Comparison of ENCODE assay signal across 8 cellular contexts in the genomic region with DNA sequence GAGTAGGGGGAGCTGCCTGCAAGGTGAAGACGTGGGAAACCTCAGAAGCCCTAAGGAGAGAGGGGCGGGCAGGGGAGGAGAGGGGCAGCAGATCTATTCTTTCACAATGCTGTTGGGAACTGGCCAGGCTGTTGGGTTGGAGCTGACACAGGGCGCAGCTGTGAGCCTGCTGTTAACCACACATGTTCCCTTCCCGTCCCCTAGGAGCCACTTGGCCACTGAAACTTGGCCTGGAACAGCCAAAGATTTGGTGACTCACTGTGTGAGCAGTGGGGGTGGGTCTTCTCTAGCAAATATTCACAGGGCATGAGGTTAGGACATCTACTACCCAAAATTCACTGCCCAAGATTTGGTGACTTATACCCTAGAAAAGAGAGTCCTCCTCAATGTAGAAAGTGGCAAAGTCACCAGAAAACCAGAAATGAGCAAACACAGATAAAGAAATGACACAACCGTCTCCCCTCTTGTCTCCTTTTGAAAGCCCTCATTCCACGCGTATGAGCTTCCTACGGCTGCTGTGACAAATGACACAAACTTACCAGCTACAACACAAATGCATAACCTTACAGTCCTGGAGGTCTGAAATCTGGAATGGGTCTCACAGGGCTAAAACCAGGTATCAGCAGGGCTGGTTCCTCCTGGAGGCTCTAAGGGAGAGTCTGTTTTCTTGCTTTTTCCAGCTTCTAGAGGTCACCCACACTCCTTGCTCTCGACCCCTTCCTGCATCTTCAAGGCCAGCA. TPM values are rescaled to one million over a fixed set of nuclear protein-coding genes. Genes with fewer than 3 reads are reported as not detected.
DNase-seq lines count a peak whose midpoint lies in the region; ATAC-seq, FAIRE-seq and TF ChIP-seq lines count a peak whose summit lies in the region.

No MANE protein-coding gene starts in this region.

- H3K4me3 Mint-ChIP-seq in type B pancreatic cell, result no peak overlapping the region

- TF ChIP-seq POLR2A in gastrocnemius medialis (IDR thresholded peaks at IDR 0.05) (no peak), erythroblast (IDR thresholded peaks at IDR 0.05; ENCODE audit: low read length) (no peak)

- peaks cover 4% of the 10 kb centered on the region for H3K9me3 Mint-ChIP-seq in type B pancreatic cell

- peak; percentile 66; the same call in 1 of the 2 replicates for ATAC-seq in Panc1
- peak; percentile 84 to 92 for ATAC-seq in gastrocnemius medialis
- ATAC-seq in HG03378 (IDR thresholded peaks at IDR 0.05; ENCODE audit: unreplicated experiment), result no peak

- H3K4me1 ChIP-seq in Panc1 (ENCODE audit: control insufficient read depth, insufficient read depth, low read length) (peaks cover 39% of the 10 kb centered on the region), gastrocnemius medialis (peaks cover 27 to 30% of the 10 kb centered on the region in 2 donors)

- H3K27me3 ChIP-seq in Panc1 (ENCODE audit: control insufficient read depth, insufficient read depth, low read length), result no peaks in the 10 kb centered on the region
- peaks cover 0 to 19% (median 17%) of the 10 kb centered on the region in 3 donors for H3K27me3 ChIP-seq in gastrocnemius medialis

- H3K27ac ChIP-seq in Panc1 (ENCODE audit: low read length) (no peak overlapping the region), gastrocnemius medialis (peak overlapping the region; percentile 44 to 80 (median 73))

- no peak for FAIRE-seq in frontal cortex (lab: Jason Lieb, UNC)

- CTCF ChIA-PET in Panc1 (lab: Charles Lee), result interaction anchor here (0.6 to 1.0 kb wide), 2 partner anchors 20 to 1164 kb away, joined by 3 to 4 read pairs; no protein-coding TSS in a partner anchor

- peak; percentile 38 for DNase-seq in GOT3 (lab: John Stamatoyannopoulos, UW)
- DNase-seq in Panc1 (ENCODE audit: low read depth, low spot score), result no peak
- peak; percentile 36 to 56 for DNase-seq in frontal cortex (ENCODE audit: low spot score in 2 of 2)
- peak; percentile 80 to 91 for DNase-seq in gastrocnemius medialis
- no peak for DNase-seq in erythroblast (lab: John Stamatoyannopoulos, UW)
- DNase-seq in type B pancreatic cell (ENCODE audit: extremely low spot score, unreplicated experiment), result no peak
- no peak for DNase-seq in NCI-H774 (lab: John Stamatoyannopoulos, UW)

- H3K27ac Mint-ChIP-seq in type B pancreatic cell, result no peak overlapping the region

- H3K4me3 ChIP-seq in Panc1 (ENCODE audit: low read depth in 2 of 2, low read length in 2 of 2) (no peak overlapping the region), gastrocnemius medialis (peak overlapping the region in 1 of 4 donors; percentile 24)

- in situ Hi-C loops in Panc1 (cut with HindIII; ENCODE audit: low pct_unique_long_range_greater_than_20kb, low sequenced_read_pairs), result no loop called here
- in situ Hi-C loops in gastrocnemius medialis (cut with MboI; ENCODE audit: low sequenced_read_pairs in 4 of 4), result no loop called here

- POLR2A ChIA-PET in Panc1 (lab: Charles Lee), result interaction anchor here (0.6 kb wide), 1 partner anchor 30 kb away, joined by 5 read pairs; no protein-coding TSS in a partner anchor

- no peaks in the 10 kb centered on the region for H3K27me3 Mint-ChIP-seq in type B pancreatic cell

- H3K36me3 ChIP-seq in Panc1 (ENCODE audit: control insufficient read depth, insufficient read depth, low read length), result no peaks in the 10 kb centered on the region
- no peaks in the 10 kb centered on the region for H3K36me3 ChIP-seq in gastrocnemius medialis

- intact Hi-C loops in Panc1 (cut with micrococcal nuclease; ENCODE audit: unreplicated experiment), result no loop called here
- intact Hi-C loops in gastrocnemius medialis (cut with DNase I; ENCODE audit: low total_unique reads), result loop anchor here (2.0 kb wide), 1 partner anchor 21 kb away; no protein-coding TSS in a partner anchor

- no peak for TF ChIP-seq CTCF in Panc1 (IDR thresholded peaks at IDR 0.05)
- no peak for TF ChIP-seq CTCF in gastrocnemius medialis (IDR thresholded peaks at IDR 0.05 in 4 of 5, conservative IDR thresholded peaks at IDR 0.05 in 1 of 5)
- TF ChIP-seq CTCF in type B pancreatic cell (conservative IDR thresholded peaks at IDR 0.05), result no peak

- BruUV-seq in Panc1 (replicated peaks; lab: Mats Ljungman, UMichigan), result no TSS peak

- H3K9me3 ChIP-seq in Panc1 (ENCODE audit: control insufficient read depth, insufficient read depth, low read depth, low read length) (no peaks in the 10 kb centered on the region), gastrocnemius medialis (no peaks in the 10 kb centered on the region)

- peaks cover 7% of the 10 kb centered on the region for H3K36me3 Mint-ChIP-seq in type B pancreatic cell

- peaks cover 45% of the 10 kb centered on the region for H3K4me1 Mint-ChIP-seq in type B pancreatic cell (ENCODE audit: unreplicated experiment)

RNA-seq across cellular contexts. Expression of gene TBC1D16, which starts 6.3 kb away (rescaled TPM):
- total RNA-seq in Panc1 (2021; ENCODE audit: unreplicated experiment), result 41.6 TPM
- polyA plus RNA-seq in Panc1 (2012; ENCODE audit: insufficient read length), result 49.2 TPM
- 16.3 TPM for total RNA-seq in frontal cortex
- total RNA-seq in gastrocnemius medialis, result 1 to 10 TPM; 5.8 to 8.1 (median 7.0) TPM
- total RNA-seq in type B pancreatic cell (ENCODE audit: low replicate concordance), result 35.5 and 71.9 TPM in 2 replicates

RNA-seq across cellular contexts. Expression of gene CCDC40, which starts 7.0 kb away (rescaled TPM):
- 18.0 TPM for total RNA-seq in Panc1 (2021; ENCODE audit: unreplicated experiment)
- 21.4 TPM for polyA plus RNA-seq in Panc1 (2012; ENCODE audit: insufficient read length)
- 6.5 TPM for total RNA-seq in frontal cortex
- total RNA-seq in gastrocnemius medialis, result 1 to 10 TPM in 2 of 4 donors, under 1 TPM in 2; 0.18 to 2.1 (median 1.1) TPM
- total RNA-seq in type B pancreatic cell (ENCODE audit: low replicate concordance), result 8.5 and 29.6 TPM in 2 replicates

Comparison
In these comparisons a context has a peak if more than half of its experiments do, and no peak if none do; other contexts are left out.
1. DNase-seq: peak in GOT3 (single experiment), frontal cortex (2 of 2) and gastrocnemius medialis (2 of 2); none in Panc1 (single experiment), erythroblast (0 of 2), type B pancreatic cell (single experiment) and NCI-H774 (single experiment).